1 cellular context compared by ENCODE assay signal in genomic region chr17:78896834-78897638, GRCh38.
TF ChIP-seq lines count a peak whose summit lies in the region.

No MANE protein-coding gene starts in this region.

TF ChIP-seq in H1, 55 proteins besides CTCF, POLR2A, EP300 and RAD21:
- no peak for TF ChIP-seq POLR2AphosphoS5 (IDR thresholded peaks at IDR 0.05; ENCODE audit: low read depth, low read length)
- no peak for TF ChIP-seq CBX8 (IDR thresholded peaks at IDR 0.05; ENCODE audit: borderline replicate concordance, low read depth, low read length)
- no peak for TF ChIP-seq BACH1 (IDR thresholded peaks at IDR 0.05; ENCODE audit: low read length)
- TF ChIP-seq YY1 (IDR thresholded peaks at IDR 0.05; ENCODE audit: low read depth, low read length) = no peak
- TF ChIP-seq KDM1A (IDR thresholded peaks at IDR 0.05; ENCODE audit: borderline replicate concordance, low read length) = no peak
- no peak for TF ChIP-seq GABPA (IDR thresholded peaks at IDR 0.05; ENCODE audit: borderline replicate concordance, insufficient read depth, low read length)
- TF ChIP-seq PHF8 (conservative IDR thresholded peaks at IDR 0.05; ENCODE audit: low read depth, low read length) = no peak
- no peak for TF ChIP-seq SUZ12 (IDR thresholded peaks at IDR 0.05; ENCODE audit: low read length)
- TF ChIP-seq SRF (IDR thresholded peaks at IDR 0.05; ENCODE audit: low read depth, low read length) = no peak
- no peak for TF ChIP-seq SIN3A (conservative IDR thresholded peaks at IDR 0.05 in 1 of 2, IDR thresholded peaks at IDR 0.05 in 1 of 2; ENCODE audit: low read depth in 1 of 2, low read length in 2 of 2)
- no peak for TF ChIP-seq JUN (IDR thresholded peaks at IDR 0.05; ENCODE audit: low read depth, low read length)
- no peak for TF ChIP-seq HDAC2 (IDR thresholded peaks at IDR 0.05; ENCODE audit: borderline replicate concordance in 1 of 2, low read depth in 2 of 2, low read length in 2 of 2)
- no peak for TF ChIP-seq ASH2L (IDR thresholded peaks at IDR 0.05; ENCODE audit: low read length)
- no peak for TF ChIP-seq EZH2 (IDR thresholded peaks at IDR 0.05; ENCODE audit: low read depth, low read length, severe bottlenecking)
